In the genomic region with DNA sequence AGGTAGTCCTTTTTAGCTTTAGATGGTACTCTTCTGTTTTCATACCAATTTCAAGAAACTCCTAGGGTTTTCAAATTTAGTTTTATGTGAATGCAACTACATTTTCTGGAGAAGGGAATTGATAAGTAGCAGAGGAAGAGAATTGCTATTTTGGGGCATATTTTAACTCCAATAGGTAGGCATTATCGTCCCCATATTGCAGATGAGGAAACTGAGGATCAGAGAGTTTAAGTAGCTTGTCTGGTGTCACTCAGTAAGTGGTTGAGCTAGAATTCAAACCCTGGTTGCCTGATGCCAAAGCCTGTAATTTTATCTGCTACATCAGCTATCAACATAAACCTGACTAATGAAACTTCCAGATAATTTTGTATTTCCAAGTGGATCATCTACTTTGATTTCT, we compare ENCODE assay signal across 8 cellular contexts. TPM values are rescaled to one million over a fixed set of nuclear protein-coding genes. Genes with fewer than 3 reads are reported as not detected.
DNase-seq lines count a peak whose midpoint lies in the region; ATAC-seq and TF ChIP-seq lines count a peak whose summit lies in the region.
"Had no signal": no experiment of that assay in that cellular context is flagged by ENCODE, and none has a peak within 500 bp of the region (broad histone marks: within the 10 kb centered on the region; RNA-seq: fewer than 3 reads in every experiment).

No MANE protein-coding gene starts in this region.

- BruUV-seq in PC-9 (replicated peaks; lab: Mats Ljungman, UMichigan): no TSS peak

- H3K27me3 Mint-ChIP-seq in endodermal cell (ENCODE audit: insufficient read depth): no peaks in the 10 kb centered on the region

- POLR2A ChIA-PET in PC-9 (lab: Charles Lee; ENCODE audit: unreplicated experiment): interaction anchor here (0.7 kb wide), 1 partner anchor 279 kb away, joined by 7 read pairs; no protein-coding TSS in a partner anchor

- CTCF ChIA-PET in PC-9 (lab: Charles Lee): interaction anchor here (0.6 to 0.8 kb wide), 3 partner anchors 10 to 130 kb away, joined by 3 to 5 read pairs (median 3); no protein-coding TSS in a partner anchor

- 100% methylated on average over 1 of the region's 1 CpG for WGBS in endodermal cell (ENCODE audit: insufficient coverage in 1 of 2, insufficient read length in 1 of 2), 2 experiments

- no peak overlapping the region for H3K9ac ChIP-seq in endodermal cell (ENCODE audit: extremely low read depth, low read length, poor library complexity, severe bottlenecking)
- no peak overlapping the region for H3K9ac ChIP-seq in parathyroid adenoma

- H3K9me3 Mint-ChIP-seq in endodermal cell: no peaks in the 10 kb centered on the region

- H3K27me3 ChIP-seq in PC-9 (ENCODE audit: insufficient read depth, low read depth) (no peaks in the 10 kb centered on the region), endodermal cell (ENCODE audit: control insufficient read depth, insufficient read depth, low read length, poor library complexity, severe bottlenecking) (no peaks in the 10 kb centered on the region), parathyroid adenoma (ENCODE audit: control insufficient read depth, insufficient read depth, low read length) (no peaks in the 10 kb centered on the region)

- 0 out of 2 replicates have a peak, but pooled peaks cover 7% of the 10 kb centered on the region for H3K36me3 ChIP-seq in PC-9 (ENCODE audit: low read depth)
- peaks cover 5% of the 10 kb centered on the region for H3K36me3 ChIP-seq in endodermal cell (ENCODE audit: control insufficient read depth, insufficient read depth, low read length)
- no peaks in the 10 kb centered on the region for H3K36me3 ChIP-seq in parathyroid adenoma (ENCODE audit: control insufficient read depth, insufficient read depth, low read length)

- H3K4me3 ChIP-seq in GM12865 (ENCODE audit: low read depth, low read length) (peak overlapping the region; percentile 90), PC-9 (peak overlapping the region; percentile 74; the same call in 1 of the 2 replicates), endodermal cell (ENCODE audit: low read length) (peak overlapping the region; percentile 97), parathyroid adenoma (ENCODE audit: low read depth, low read length) (peak overlapping the region; percentile 95)

- H3K4me2 ChIP-seq in PC-9 (peak overlapping the region; percentile 90), parathyroid adenoma (ENCODE audit: low read length) (peak overlapping the region; percentile 85)

- 0 out of 2 replicates have a peak, but pooled peaks cover 10% of the 10 kb centered on the region for H4K20me1 ChIP-seq in PC-9 (ENCODE audit: insufficient read depth)

- H3K9me2 ChIP-seq in PC-9 (ENCODE audit: insufficient read depth): no peaks in the 10 kb centered on the region

- no peak overlapping the region for H3K27ac ChIP-seq in PC-9
- no peak overlapping the region for H3K27ac ChIP-seq in endodermal cell (ENCODE audit: low read depth, low read length)
- no peak overlapping the region for H3K27ac ChIP-seq in parathyroid adenoma

- H3K4me1 ChIP-seq in PC-9 (replicated peaks; ENCODE audit: insufficient read depth) (peaks cover 22% of the 10 kb centered on the region), endodermal cell (ENCODE audit: control insufficient read depth, insufficient read depth, low read length) (no peaks in the 10 kb centered on the region), parathyroid adenoma (peaks cover 20% of the 10 kb centered on the region)

- no peak for TF ChIP-seq CTCF in GM12865 (IDR thresholded peaks at IDR 0.05; ENCODE audit: insufficient read depth, low read depth, low read length, missing control alignments)
- TF ChIP-seq CTCF in PC-9 (conservative IDR thresholded peaks at IDR 0.05): no peak
- no peak for TF ChIP-seq CTCF in endodermal cell (conservative IDR thresholded peaks at IDR 0.05)
- TF ChIP-seq CTCF in parathyroid adenoma (IDR thresholded peaks at IDR 0.05): no peak

- intact Hi-C loops in PC-9 (cut with micrococcal nuclease; ENCODE audit: unreplicated experiment): no loop called here

- H3K4me1 Mint-ChIP-seq in endodermal cell: peaks cover 24% of the 10 kb centered on the region

- H3K9me3 ChIP-seq in PC-9 (ENCODE audit: insufficient read depth, low read depth) (no peaks in the 10 kb centered on the region), endodermal cell (ENCODE audit: control insufficient read depth, low read length) (no peaks in the 10 kb centered on the region), parathyroid adenoma (ENCODE audit: control insufficient read depth, low read length) (no peaks in the 10 kb centered on the region)
- H3K9me3 ChIP-seq: lower lobe of right lung had no signal

- H3K79me2 ChIP-seq in PC-9 (ENCODE audit: low read depth) (peaks cover 92% of the 10 kb centered on the region), parathyroid adenoma (peaks cover 28% of the 10 kb centered on the region)

- peaks cover 2% of the 10 kb centered on the region for H3K36me3 Mint-ChIP-seq in endodermal cell (ENCODE audit: low read depth)

- no peak overlapping the region for H3K4me3 Mint-ChIP-seq in endodermal cell

- H2AFZ ChIP-seq in PC-9 (no peak overlapping the region), parathyroid adenoma (no peak overlapping the region)

- peak overlapping the region; percentile 71 for H3K27ac Mint-ChIP-seq in endodermal cell

- peaks cover 6% of the 10 kb centered on the region; the same call in 1 of the 2 replicates for H3F3A ChIP-seq in PC-9 (ENCODE audit: insufficient read depth, low read depth)

- DNase-seq in GM12865 (ENCODE audit: low read depth): no peak
- DNase-seq in PC-9: no peak
- no peak for DNase-seq in endodermal cell
- DNase-seq in GF-D8 (lab: John Stamatoyannopoulos, UW): no peak
- no peak for DNase-seq in stimulated activated CD4-positive, alpha-beta T cell treated with anti-CD3 and anti-CD28 coated beads, Interleukin-4, amount 100 ng/mL, for 24 hours
- DNase-seq: lower lobe of right lung had no signal

- no peak for ATAC-seq in esophagus mucosa
- ATAC-seq: lower lobe of right lung had no signal

RNA-seq across cellular contexts. Expression of a gene that starts 1.9 kb away (rescaled TPM):
- total RNA-seq in PC-9 (2021): 79.4 and 91.1 TPM in 2 replicates
- total RNA-seq in endodermal cell: 10 to 100 TPM; 43.6 to 59.0 TPM
- polyA plus RNA-seq in endodermal cell (2013, experiment 1 of 2): 55.3 TPM
- 47.4 TPM for polyA plus RNA-seq in endodermal cell (2013, experiment 2 of 2)
- 40.8 TPM for total RNA-seq in esophagus mucosa

RNA-seq across cellular contexts. Expression of a gene that starts 27.9 kb away (rescaled TPM):
- 12.9 and 14.0 TPM in 2 replicates for total RNA-seq in PC-9 (2021)
- 10 to 100 TPM in 1 of 2 donors, 1 to 10 TPM in 1; 8.0 to 12.0 TPM for total RNA-seq in endodermal cell
- polyA plus RNA-seq in endodermal cell (2013, experiment 1 of 2): 27.7 TPM
- polyA plus RNA-seq in endodermal cell (2013, experiment 2 of 2): 24.1 TPM
- total RNA-seq in esophagus mucosa: 2.2 TPM
